Comparison of ENCODE assay signal across 15 cellular contexts in genomic region chr5:103943243-103943642, GRCh38.
DNase-seq lines count a peak whose midpoint lies in the region; TF ChIP-seq lines count a peak whose summit lies in the region.
"Had no signal": no experiment of that assay in that cellular context is flagged by ENCODE, and none has a peak within 500 bp of the region (broad histone marks: within the 10 kb centered on the region; RNA-seq: fewer than 3 reads in every experiment).

No MANE protein-coding gene starts in this region.

- H3K27me3 ChIP-seq in ACC112 (ENCODE audit: insufficient read depth, low read length) (no peaks in the 10 kb centered on the region), SK-N-SH (ENCODE audit: insufficient read depth) (no peaks in the 10 kb centered on the region), SJCRH30 (no peaks in the 10 kb centered on the region)

- TF ChIP-seq EP300 in SK-N-SH (IDR thresholded peaks at IDR 0.05; ENCODE audit: borderline replicate concordance in 1 of 2, low read depth in 1 of 2, low read length in 1 of 2): peak; percentile 35 to 96; a peak in 3 of 4 replicates

- H3K79me2 ChIP-seq in ACC112 (ENCODE audit: control insufficient read depth, insufficient read depth, low read length, unreplicated experiment) (no peaks in the 10 kb centered on the region), SK-N-SH (ENCODE audit: insufficient read depth) (no peaks in the 10 kb centered on the region)

- TF ChIP-seq RAD21 in SK-N-SH (IDR thresholded peaks at IDR 0.05; ENCODE audit: low read length): peak; percentile 27; the same call in 1 of the 2 replicates

- 23% methylated on average over 7 of the region's 7 CpGs for WGBS in SK-N-SH (ENCODE audit: low lambda C conversion rate)

- H3K9me3 ChIP-seq in SK-N-SH (no peaks in the 10 kb centered on the region), SJCRH30 (replicated peaks) (no peaks in the 10 kb centered on the region)

- H3K27ac ChIP-seq in ACC112 (ENCODE audit: low read depth, low read length) (no peak overlapping the region), SK-N-SH (ENCODE audit: low read depth in 2 of 2, low read length in 1 of 2) (peak overlapping the region; percentile 31 to 97; a peak in 3 of 4 replicates), SJCRH30 (no peak overlapping the region)
- H3K27ac ChIP-seq: C4-2B, HL-60 had no signal

- POLR2A ChIA-PET in SK-N-SH (lab: Yijun Ruan, JAX): no interaction called here

- no peaks in the 10 kb centered on the region for H3F3A ChIP-seq in SK-N-SH (replicated peaks; ENCODE audit: insufficient read depth)

- H3K9me2 ChIP-seq in SK-N-SH: peaks cover 2% of the 10 kb centered on the region; the same call in 1 of the 2 replicates

- no peak for TF ChIP-seq CTCF in SK-N-SH (IDR thresholded peaks at IDR 0.05)

- H3K4me3 ChIP-seq in ACC112 (ENCODE audit: low read depth, low read length) (no peak overlapping the region), SK-N-SH (ENCODE audit: low read depth in 2 of 2, low read length in 1 of 2) (no peak overlapping the region), SJCRH30 (no peak overlapping the region)
- H3K4me3 ChIP-seq: K562 had no signal

- H2AFZ ChIP-seq in ACC112 (ENCODE audit: low read length, unreplicated experiment): peak overlapping the region; percentile 73
- H2AFZ ChIP-seq in SK-N-SH (ENCODE audit: low read depth): peak overlapping the region; percentile 58; the same call in 1 of the 2 replicates

- H3K36me3 ChIP-seq in ACC112 (ENCODE audit: insufficient read depth, low read length) (no peaks in the 10 kb centered on the region), SK-N-SH (replicated peaks in 1 of 2; ENCODE audit: control insufficient read depth in 1 of 2, insufficient read depth in 2 of 2, low read length in 1 of 2) (peaks cover 0 to 4% of the 10 kb centered on the region in 2 experiments), SJCRH30 (0 out of 2 replicates have a peak, but pooled peaks cover 4% of the 10 kb centered on the region)

- no peak overlapping the region for H3K9ac ChIP-seq in SK-N-SH

- no peaks in the 10 kb centered on the region for H3K4me1 ChIP-seq in ACC112 (ENCODE audit: control insufficient read depth, insufficient read depth, low read length, unreplicated experiment)
- H3K4me1 ChIP-seq in SK-N-SH (ENCODE audit: control insufficient read depth in 1 of 2, insufficient read depth in 2 of 2, low read depth in 1 of 2, low read length in 1 of 2): peaks cover 0 to 7% of the 10 kb centered on the region in 2 experiments; a peak in 1 of 4 replicates
- peaks cover 16% of the 10 kb centered on the region for H3K4me1 ChIP-seq in SJCRH30

- no peaks in the 10 kb centered on the region for H4K20me1 ChIP-seq in SK-N-SH (ENCODE audit: insufficient read depth)

- DNase-seq in SK-N-SH: peak; percentile 51
- DNase-seq in left kidney (ENCODE audit: low read depth, low spot score): peak; percentile 31
- peak; percentile 46 for DNase-seq in superior temporal gyrus (ENCODE audit: extremely low spot score)
- DNase-seq in SJCRH30: no peak
- DNase-seq in NCI-H2227 treated with DMSO at 0.1 percent for 48 hours (lab: John Stamatoyannopoulos, UW): no peak
- no peak for DNase-seq in SIG-M5 treated with dmso at 0.1 percent for 504 hours (lab: John Stamatoyannopoulos, UW; ENCODE audit: unreplicated experiment)
- DNase-seq: 8988T; CD4-positive, alpha-beta memory T cell; DMS79; EL; GDM1 had no signal

- CTCF ChIA-PET in SK-N-SH (lab: Yijun Ruan, JAX): interaction anchor here (0.5 to 2.0 kb wide), 7 partner anchors 75 to 403 kb away, joined by 3 to 5 read pairs (median 3); no protein-coding TSS in a partner anchor

- H3K4me2 ChIP-seq in SK-N-SH: no peak overlapping the region

TF ChIP-seq in SK-N-SH, 30 proteins besides CTCF, POLR2A, EP300 and RAD21:
- peak; percentile 48; the same call in 1 of the 2 replicates for TF ChIP-seq FOXJ3 (CRISPR knock-in tag; IDR thresholded peaks at IDR 0.05)
- no peak for TF ChIP-seq USF2 (IDR thresholded peaks at IDR 0.05; ENCODE audit: borderline replicate concordance, low read depth, low read length)
- TF ChIP-seq POLR2AphosphoS5 (IDR thresholded peaks at IDR 0.05; ENCODE audit: low read depth, low read length): peak; percentile 65; the same call in 1 of the 2 replicates
- TF ChIP-seq SIN3A (IDR thresholded peaks at IDR 0.05; ENCODE audit: borderline replicate concordance, low read depth, low read length): 0 out of 2 replicates have a peak, but pooled peaks have one; percentile 25
- TF ChIP-seq FOSL2 (IDR thresholded peaks at IDR 0.05; ENCODE audit: borderline replicate concordance, low read depth): no peak; the same call in 1 of the 2 replicates
- peak; percentile 65 for TF ChIP-seq PBX3 (IDR thresholded peaks at IDR 0.05)
- TF ChIP-seq GATA2 (CRISPR knock-in tag; IDR thresholded peaks at IDR 0.05): peak; percentile 61; the same call in 1 of the 2 replicates
- peak; percentile 89 for TF ChIP-seq TCF12 (IDR thresholded peaks at IDR 0.05)
- TF ChIP-seq MXI1 (IDR thresholded peaks at IDR 0.05; ENCODE audit: low read depth, low read length): peak; percentile 72; the same call in 1 of the 2 replicates
- no peak for TF ChIP-seq RXRA (IDR thresholded peaks at IDR 0.05; ENCODE audit: borderline replicate concordance, low read depth)
- peak; percentile 29; the same call in 1 of the 2 replicates for TF ChIP-seq RFX5 (IDR thresholded peaks at IDR 0.05; ENCODE audit: low read length)

Comparison
In these comparisons a context has a peak if more than half of its experiments do, and no peak if none do; other contexts are left out.
1. H3K27ac ChIP-seq: peak in SK-N-SH (2 of 2); none in ACC112 (single experiment) and SJCRH30 (single experiment).
2. DNase-seq: peak in SK-N-SH (single experiment), left kidney (single experiment) and superior temporal gyrus (single experiment); none in SJCRH30 (0 of 2), NCI-H2227 treated with DMSO at 0.1 percent for 48 hours (single experiment) and SIG-M5 treated with dmso at 0.1 percent for 504 hours (single experiment).